ENCODE assay signal across 27 cellular contexts in genomic region chr7:159065852-159066480, GRCh38.
"Had no signal": no experiment of that assay in that cellular context is flagged by ENCODE, and none has a peak within 500 bp of the region (broad histone marks: within the 10 kb centered on the region; RNA-seq: fewer than 3 reads in every experiment).

No MANE protein-coding gene starts in this region.

- H3K4me3 ChIP-seq: pancreas, prostate gland, skin epidermis, testis had no signal

- DNase-seq: activated B cell treated with CpG ODN at 0.5 μM for 24 hours; activated CD4-positive, alpha-beta T cell treated with anti-CD3 and anti-CD28 coated beads, Interleukin-2, amount 50 U/mL, for 1 hour; activated CD8-positive, alpha-beta T cell treated with anti-CD3 and anti-CD28 coated beads for 36 hours; activated gamma-delta T cell; activated naive CD4-positive, alpha-beta T cell treated with anti-CD3 and anti-CD28 coated beads, Interleukin-2, amount 50 U/mL, for 16 hours; activated T-cell treated with anti-CD3 and anti-CD28 coated beads, Interleukin-2, amount 50 U/mL, for 1 hour; amniotic stem cell; brain microvascular endothelial cell; caudate nucleus; foreskin fibroblast; kidney glomerular epithelial cell; mammary epithelial cell; naive B cell; nephron progenitor cell; retina; stimulated activated CD4-positive, alpha-beta T cell treated with anti-CD3 and anti-CD28 coated beads, Interleukin-12 subunit alpha, Interleukin-12 subunit beta, amount 100 ng/mL, for 4 hours; stimulated activated CD4-positive, alpha-beta T cell treated with anti-CD3 and anti-CD28 coated beads, Interleukin-4, amount 100 ng/mL, for 1 hour; stimulated activated naive CD8-positive, alpha-beta T cell treated with anti-CD3 and anti-CD28 coated beads, Interleukin-15, Interleukin-2, amounts not matched to agents 100 U/mL and 50 U/mL, for 24 hours; T-cell; testis; trophoblast cell had no signal

- H3K4me1 ChIP-seq: prostate gland had no signal

- H3K36me3 ChIP-seq: brain microvascular endothelial cell, pancreas, prostate gland had no signal

- H3K9me3 ChIP-seq: pancreas, prostate gland, testis had no signal

- H3K27ac ChIP-seq: brain microvascular endothelial cell, pancreas, prostate gland, skin epidermis, testis had no signal

- H3K27me3 ChIP-seq: brain microvascular endothelial cell, pancreas, testis had no signal

- ATAC-seq: activated CD8-positive, alpha-beta T cell treated with anti-CD3 and anti-CD28 coated beads for 36 hours; esophagus mucosa; left lobe of liver; pancreas; sciatic nerve; stimulated activated naive CD8-positive, alpha-beta T cell treated with anti-CD3 and anti-CD28 coated beads, Interleukin-15, Interleukin-2, amounts not matched to agents 100 U/mL and 50 U/mL, for 24 hours; T-cell had no signal
